Comparison of ENCODE assay signal across 14 cellular contexts in genomic region chr12:107353312-107353711, GRCh38.
DNase-seq lines count a peak whose midpoint lies in the region; ATAC-seq and TF ChIP-seq lines count a peak whose summit lies in the region.
"Had no signal": no experiment of that assay in that cellular context is flagged by ENCODE, and none has a peak within 500 bp of the region (broad histone marks: within the 10 kb centered on the region; RNA-seq: fewer than 3 reads in every experiment).

No MANE protein-coding gene starts in this region.

- TF ChIP-seq CTCF in breast epithelium (IDR thresholded peaks at IDR 0.05) = no peak

- peaks cover 68% of the 10 kb centered on the region for H3K4me1 Mint-ChIP-seq in activated CD4-positive, alpha-beta T cell treated with anti-CD3 and anti-CD28 coated beads, Interleukin-2, amount 10 ng/mL, durations not matched to agents 7 days and 5 days
- H3K4me1 Mint-ChIP-seq in activated T-helper 1 cell treated with anti-CD3 and anti-CD28 coated beads, Interleukin-12 subunit alpha, Interleukin-12 subunit beta, Interleukin-2, Interleukin-4 antibody, amounts not matched to agents 30 ng/mL and 10 ng/mL and 1 ng/mL, durations not matched to agents 14 hours and 24 hours and 36 hours (ENCODE audit: low read depth) = peaks cover 70% of the 10 kb centered on the region
- peaks cover 31 to 73% (median 65%) of the 10 kb centered on the region in 7 donors for H3K4me1 Mint-ChIP-seq in naive thymus-derived CD4-positive, alpha-beta T cell

- 0 out of 22 replicates have a peak, but pooled peaks cover 0 to 5% (median 0%) of the 10 kb centered on the region in 11 experiments for H3K36me3 ChIP-seq in BLaER1 treated with 17β-estradiol and CSF1 and Interleukin-3, amounts not matched to agents 10 nM and 100 nM
- no peaks in the 10 kb centered on the region for H3K36me3 ChIP-seq in naive thymus-derived CD4-positive, alpha-beta T cell (ENCODE audit: control insufficient read depth in 2 of 3, insufficient read depth in 3 of 3, low read length in 3 of 3)
- H3K36me3 ChIP-seq in breast epithelium = no peaks in the 10 kb centered on the region

- CTCF ChIA-PET in activated CD4-positive, alpha-beta T cell treated with anti-CD3 and anti-CD28 coated beads, Interleukin-2, amount 10 ng/mL, durations not matched to agents 7 days and 5 days (lab: Charles Lee) = interaction anchor here (1.2 to 1.7 kb wide), 2 partner anchors 9 to 26 kb away, joined by 4 to 5 read pairs; no protein-coding TSS in a partner anchor
- CTCF ChIA-PET in naive thymus-derived CD4-positive, alpha-beta T cell (lab: Charles Lee) = no interaction called here

- H4K20me1 ChIP-seq in BLaER1 treated with 17β-estradiol and CSF1 and Interleukin-3, amounts not matched to agents 10 nM and 100 nM = no peaks in the 10 kb centered on the region

- peak overlapping the region in 10 of 11 experiments; percentile 62 to 96 (median 92); a peak in 19 of 22 replicates for H3K27ac ChIP-seq in BLaER1 treated with 17β-estradiol and CSF1 and Interleukin-3, amounts not matched to agents 10 nM and 100 nM
- no peak overlapping the region for H3K27ac ChIP-seq in naive thymus-derived CD4-positive, alpha-beta T cell (ENCODE audit: low read depth, low read length)
- peak overlapping the region in 1 of 2 donors; percentile 38 for H3K27ac ChIP-seq in breast epithelium

- ATAC-seq in naive thymus-derived CD4-positive, alpha-beta T cell = no peak
- ATAC-seq: PC-3 had no signal

- H3K36me3 Mint-ChIP-seq in activated CD4-positive, alpha-beta T cell treated with anti-CD3 and anti-CD28 coated beads, Interleukin-2, amount 10 ng/mL, durations not matched to agents 7 days and 5 days (ENCODE audit: low read depth) = peaks cover 14% of the 10 kb centered on the region
- peaks cover 5% of the 10 kb centered on the region for H3K36me3 Mint-ChIP-seq in activated T-helper 1 cell treated with anti-CD3 and anti-CD28 coated beads, Interleukin-12 subunit alpha, Interleukin-12 subunit beta, Interleukin-2, Interleukin-4 antibody, amounts not matched to agents 30 ng/mL and 10 ng/mL and 1 ng/mL, durations not matched to agents 14 hours and 24 hours and 36 hours (ENCODE audit: low read depth)
- H3K36me3 Mint-ChIP-seq in naive thymus-derived CD4-positive, alpha-beta T cell = peaks cover 0 to 7% (median 3%) of the 10 kb centered on the region in 5 donors

- peaks cover 0 to 14% (median 9%) of the 10 kb centered on the region in 11 experiments; a peak in 14 of 22 replicates for H3K9me3 ChIP-seq in BLaER1 treated with 17β-estradiol and CSF1 and Interleukin-3, amounts not matched to agents 10 nM and 100 nM (replicated peaks in 1 of 11)
- no peaks in the 10 kb centered on the region for H3K9me3 ChIP-seq in naive thymus-derived CD4-positive, alpha-beta T cell (ENCODE audit: control insufficient read depth in 2 of 3, low read length in 3 of 3)
- no peaks in the 10 kb centered on the region for H3K9me3 ChIP-seq in breast epithelium

- POLR2A ChIA-PET in activated CD4-positive, alpha-beta T cell treated with anti-CD3 and anti-CD28 coated beads, Interleukin-2, amount 10 ng/mL, durations not matched to agents 7 days and 5 days (lab: Charles Lee) = no interaction called here
- POLR2A ChIA-PET in naive thymus-derived CD4-positive, alpha-beta T cell (lab: Charles Lee) = interaction anchor here (1.3 kb wide), 1 partner anchor 9 kb away, joined by 3 read pairs; no protein-coding TSS in a partner anchor

- H3K27ac Mint-ChIP-seq in activated CD4-positive, alpha-beta T cell treated with anti-CD3 and anti-CD28 coated beads, Interleukin-2, amount 10 ng/mL, durations not matched to agents 7 days and 5 days = peak overlapping the region; percentile 75
- peak overlapping the region; percentile 62 for H3K27ac Mint-ChIP-seq in activated T-helper 1 cell treated with anti-CD3 and anti-CD28 coated beads, Interleukin-12 subunit alpha, Interleukin-12 subunit beta, Interleukin-2, Interleukin-4 antibody, amounts not matched to agents 30 ng/mL and 10 ng/mL and 1 ng/mL, durations not matched to agents 14 hours and 24 hours and 36 hours
- H3K27ac Mint-ChIP-seq in naive thymus-derived CD4-positive, alpha-beta T cell = peak overlapping the region in 8 of 9 donors; percentile 14 to 75 (median 47)

- intact Hi-C loops in activated T-helper 1 cell treated with anti-CD3 and anti-CD28 coated beads, Interleukin-12 subunit alpha, Interleukin-12 subunit beta, Interleukin-2, Interleukin-4 antibody, amounts not matched to agents 30 ng/mL and 10 ng/mL and 1 ng/mL, durations not matched to agents 14 hours and 24 hours and 36 hours (cut with micrococcal nuclease) = loop anchor here (10.0 kb wide), 1 partner anchor 579 kb away; the partner anchor contains the start of gene RIC8B
- intact Hi-C loops in naive thymus-derived CD4-positive, alpha-beta T cell (cut with micrococcal nuclease) = loop anchor here in 1 of 2 donors (2.0 kb wide), 1 partner anchor 17 kb away; no protein-coding TSS in a partner anchor
- intact Hi-C loops in breast epithelium (cut with DNase I; ENCODE audit: low total_unique reads) = no loop called here

- peak overlapping the region in 9 of 11 experiments; percentile 61 to 82 (median 77); a peak in 18 of 22 replicates for H3K9ac ChIP-seq in BLaER1 treated with 17β-estradiol and CSF1 and Interleukin-3, amounts not matched to agents 10 nM and 100 nM

- no peak for DNase-seq in activated CD4-positive, alpha-beta T cell treated with anti-CD3 and anti-CD28 coated beads, Interleukin-2, amount 10 ng/mL, durations not matched to agents 7 days and 5 days
- DNase-seq in activated CD4-positive, alpha-beta T cell treated with anti-CD3 and anti-CD28 coated beads for 48 hours = no peak
- DNase-seq in activated T-helper 1 cell treated with anti-CD3 and anti-CD28 coated beads, Interleukin-12 subunit alpha, Interleukin-12 subunit beta, Interleukin-2, Interleukin-4 antibody, amounts not matched to agents 30 ng/mL and 10 ng/mL and 1 ng/mL, durations not matched to agents 14 hours and 24 hours and 36 hours (ENCODE audit: low spot score) = no peak
- DNase-seq in naive thymus-derived CD4-positive, alpha-beta T cell = no peak
- DNase-seq in NCI-H2029 treated with DMSO at 0.1 percent for 48 hours (lab: John Stamatoyannopoulos, UW) (no peak), breast epithelium (ENCODE audit: low spot score in 2 of 2) (no peak)
- DNase-seq: GOT3, KG1, NCI-H1417 treated with DMSO at 0.1 percent for 48 hours, NCI-H2029, NCI-H510A, NCI-H82, PC-3 had no signal

- H3K4me1 ChIP-seq in BLaER1 treated with 17β-estradiol and CSF1 and Interleukin-3, amounts not matched to agents 10 nM and 100 nM = peaks cover 39 to 93% (median 82%) of the 10 kb centered on the region in 10 experiments
- H3K4me1 ChIP-seq in naive thymus-derived CD4-positive, alpha-beta T cell (ENCODE audit: control insufficient read depth in 2 of 2, insufficient read depth in 2 of 2, low read length in 2 of 2) = peaks cover 14 to 29% of the 10 kb centered on the region in 2 donors
- no peaks in the 10 kb centered on the region for H3K4me1 ChIP-seq in breast epithelium

- H3K27me3 ChIP-seq in BLaER1 treated with 17β-estradiol and CSF1 and Interleukin-3, amounts not matched to agents 10 nM and 100 nM = no peaks in the 10 kb centered on the region
- no peaks in the 10 kb centered on the region for H3K27me3 ChIP-seq in naive thymus-derived CD4-positive, alpha-beta T cell (ENCODE audit: control insufficient read depth in 2 of 2, insufficient read depth in 2 of 2, low read length in 2 of 2)
- H3K27me3 ChIP-seq in breast epithelium = no peaks in the 10 kb centered on the region

- H3K9me3 Mint-ChIP-seq in activated CD4-positive, alpha-beta T cell treated with anti-CD3 and anti-CD28 coated beads, Interleukin-2, amount 10 ng/mL, durations not matched to agents 7 days and 5 days = peaks cover 7% of the 10 kb centered on the region
- H3K9me3 Mint-ChIP-seq in activated T-helper 1 cell treated with anti-CD3 and anti-CD28 coated beads, Interleukin-12 subunit alpha, Interleukin-12 subunit beta, Interleukin-2, Interleukin-4 antibody, amounts not matched to agents 30 ng/mL and 10 ng/mL and 1 ng/mL, durations not matched to agents 14 hours and 24 hours and 36 hours = no peaks in the 10 kb centered on the region
- peaks cover 0 to 3% (median 0%) of the 10 kb centered on the region in 11 donors for H3K9me3 Mint-ChIP-seq in naive thymus-derived CD4-positive, alpha-beta T cell

- peak overlapping the region; percentile 75 to 97 (median 90) for H3K4me2 ChIP-seq in BLaER1 treated with 17β-estradiol and CSF1 and Interleukin-3, amounts not matched to agents 10 nM and 100 nM

- no peak for TF ChIP-seq POLR2A in breast epithelium (IDR thresholded peaks at IDR 0.05)

- no peaks in the 10 kb centered on the region for H3K27me3 Mint-ChIP-seq in activated CD4-positive, alpha-beta T cell treated with anti-CD3 and anti-CD28 coated beads, Interleukin-2, amount 10 ng/mL, durations not matched to agents 7 days and 5 days
- peaks cover 2% of the 10 kb centered on the region for H3K27me3 Mint-ChIP-seq in activated T-helper 1 cell treated with anti-CD3 and anti-CD28 coated beads, Interleukin-12 subunit alpha, Interleukin-12 subunit beta, Interleukin-2, Interleukin-4 antibody, amounts not matched to agents 30 ng/mL and 10 ng/mL and 1 ng/mL, durations not matched to agents 14 hours and 24 hours and 36 hours (ENCODE audit: insufficient read depth)
- no peaks in the 10 kb centered on the region for H3K27me3 Mint-ChIP-seq in naive thymus-derived CD4-positive, alpha-beta T cell

- H3K4me3 ChIP-seq in BLaER1 treated with 17β-estradiol and CSF1 and Interleukin-3, amounts not matched to agents 10 nM and 100 nM = peak overlapping the region in 6 of 10 experiments; percentile 6 to 60 (median 39); a peak in 8 of 20 replicates
- H3K4me3 ChIP-seq in naive thymus-derived CD4-positive, alpha-beta T cell (ENCODE audit: low read length) = no peak overlapping the region
- H3K4me3 ChIP-seq in breast epithelium = no peak overlapping the region

- H3K4me3 Mint-ChIP-seq in activated CD4-positive, alpha-beta T cell treated with anti-CD3 and anti-CD28 coated beads, Interleukin-2, amount 10 ng/mL, durations not matched to agents 7 days and 5 days = no peak overlapping the region
- H3K4me3 Mint-ChIP-seq in activated T-helper 1 cell treated with anti-CD3 and anti-CD28 coated beads, Interleukin-12 subunit alpha, Interleukin-12 subunit beta, Interleukin-2, Interleukin-4 antibody, amounts not matched to agents 30 ng/mL and 10 ng/mL and 1 ng/mL, durations not matched to agents 14 hours and 24 hours and 36 hours = peak overlapping the region; percentile 38
- H3K4me3 Mint-ChIP-seq in naive thymus-derived CD4-positive, alpha-beta T cell = peak overlapping the region in 1 of 10 donors; percentile 0

Comparison
In these comparisons a context has a peak if more than half of its experiments do, and no peak if none do; other contexts are left out.
1. H3K4me3 ChIP-seq: peak in BLaER1 treated with 17β-estradiol and CSF1 and Interleukin-3, amounts not matched to agents 10 nM and 100 nM (6 of 10); none in naive thymus-derived CD4-positive, alpha-beta T cell (single experiment) and breast epithelium (0 of 3).
2. Peak in every context shown above with its lines, with median percentiles within 50 percentile points of each other: H3K27ac Mint-ChIP-seq.